Comparison of ENCODE assay signal across 8 cellular contexts in genomic region chr6:142886431-142887170, GRCh38. TPM values are rescaled to one million over a fixed set of nuclear protein-coding genes. Genes with fewer than 3 reads are reported as not detected.
DNase-seq lines count a peak whose midpoint lies in the region; ATAC-seq and TF ChIP-seq lines count a peak whose summit lies in the region.

No MANE protein-coding gene starts in this region.

- POLR2A ChIA-PET in BJ (lab: Charles Lee) = no interaction called here

- ATAC-seq in GM18511 (IDR thresholded peaks at IDR 0.05; ENCODE audit: unreplicated experiment) (peak; percentile 68), HG02943 (IDR thresholded peaks at IDR 0.05; ENCODE audit: low read depth, unreplicated experiment) (peak; percentile 77)

- H3K4me1 ChIP-seq in mesodermal cell (ENCODE audit: control insufficient read depth, insufficient read depth, low read length, poor library complexity, severe bottlenecking) = peaks cover 32% of the 10 kb centered on the region

- WGBS in mesodermal cell (ENCODE audit: insufficient coverage in 2 of 2), 2 experiments = 20 to 50% methylated on average over 1 to 2 of the region's 4 CpGs

- no peaks in the 10 kb centered on the region for H3K27me3 ChIP-seq in BJ (ENCODE audit: control insufficient read depth, insufficient read depth, low read length)

- CTCF ChIA-PET in BJ (lab: Yijun Ruan, JAX) = interaction anchor here (0.9 to 1.6 kb wide), 3 partner anchors 57 to 193 kb away, joined by 3 to 4 read pairs (median 3); no protein-coding TSS in a partner anchor

- H3K4me3 ChIP-seq in BJ (ENCODE audit: low read depth, low read length) (no peak overlapping the region), mesodermal cell (ENCODE audit: extremely low read depth, insufficient read depth, low read length, poor library complexity, severe bottlenecking) (no peak overlapping the region)

- H3K27ac ChIP-seq in mesodermal cell (ENCODE audit: low read depth, low read length, severe bottlenecking) = peak overlapping the region; percentile 92

- H3K36me3 ChIP-seq in BJ (ENCODE audit: control insufficient read depth, insufficient read depth, low read length) (no peaks in the 10 kb centered on the region), mesodermal cell (ENCODE audit: control insufficient read depth, insufficient read depth, low read length) (no peaks in the 10 kb centered on the region)

- TF ChIP-seq CTCF in BJ (IDR thresholded peaks at IDR 0.05; ENCODE audit: insufficient read depth, low read depth, low read length) = peak; percentile 35; the same call in 1 of the 2 replicates

- DNase-seq in BJ (ENCODE audit: low read depth) (no peak), NCI-H460 (ENCODE audit: extremely low read depth, low read depth) (peak; percentile 13), NCI-H1092 treated with DMSO at 0.1 percent for 48 hours (lab: John Stamatoyannopoulos, UW) (no peak)
- DNase-seq in central memory CD4-positive, alpha-beta T cell = peak; percentile 64
- DNase-seq in activated CD4-positive, CD25-positive, alpha-beta regulatory T cell (lab: John Stamatoyannopoulos, UW) = no peak

- no peaks in the 10 kb centered on the region for H3K9me3 ChIP-seq in mesodermal cell (ENCODE audit: control insufficient read depth, low read length)

RNA-seq across cellular contexts. Expression of gene HIVEP2, which starts 58.4 kb away (rescaled TPM):
- polyA plus RNA-seq in BJ (2011; rRNA removed) = 3.7 and 5.5 TPM in 2 replicates
- 10.1 and 14.8 TPM in 2 replicates for polyA minus RNA-seq in BJ (2011; rRNA and poly(A)+ RNA removed)
- total RNA-seq in NCI-H460 (2014; rRNA removed; shearing (Covaris generic)) = 2.3 and 2.7 TPM in 2 replicates
- 0.82 and 2.3 TPM in 2 replicates for polyA plus RNA-seq in NCI-H460 (2014; cell fraction: nucleus; rRNA removed)
- 7.7 TPM for polyA plus RNA-seq in mesodermal cell (2013, experiment 1 of 2)
- polyA plus RNA-seq in mesodermal cell (2013, experiment 2 of 2) = 6.6 TPM

Comparison
In these comparisons a context has a peak if more than half of its experiments do, and no peak if none do; other contexts are left out.
1. DNase-seq: peak in NCI-H460 (single experiment) and central memory CD4-positive, alpha-beta T cell (single experiment); none in BJ (single experiment), NCI-H1092 treated with DMSO at 0.1 percent for 48 hours (single experiment) and activated CD4-positive, CD25-positive, alpha-beta regulatory T cell (0 of 4).